Comparison of ENCODE assay signal across 7 cellular contexts in the genomic region with DNA sequence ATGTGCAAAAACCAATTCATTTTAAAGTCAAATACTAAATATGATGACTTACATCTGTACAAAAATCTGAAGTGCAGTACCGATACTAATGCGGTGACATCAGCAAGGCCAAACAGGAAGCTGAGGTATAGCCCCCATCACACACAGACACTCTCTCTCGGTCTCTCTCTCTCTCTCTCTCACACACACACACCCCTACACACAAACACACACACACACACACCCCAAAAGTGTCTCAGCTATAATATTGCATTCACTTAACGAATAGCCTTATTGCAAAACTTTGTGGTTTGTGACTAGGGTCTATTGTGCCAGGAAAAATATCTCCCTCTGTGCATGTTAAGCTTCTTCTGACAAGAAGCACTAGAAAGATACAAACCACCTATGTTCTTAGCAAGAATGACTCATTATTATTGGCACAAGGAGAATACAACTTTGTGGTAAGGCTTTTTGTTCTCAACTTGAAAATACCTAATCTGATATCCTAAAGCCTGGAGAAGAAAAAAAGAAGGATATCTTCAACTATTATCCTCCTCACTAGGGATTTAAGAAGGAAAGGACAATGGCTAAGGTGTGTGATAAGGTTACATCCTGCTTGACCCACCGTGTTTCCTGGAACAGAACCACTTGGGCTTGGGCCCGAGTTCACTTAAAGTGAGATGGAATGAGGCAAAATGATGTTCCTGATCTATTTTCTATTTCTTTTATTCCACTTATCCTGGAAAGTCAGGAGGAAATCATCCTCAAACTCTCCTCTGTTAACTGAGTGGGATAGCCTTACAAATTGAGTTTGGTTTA.
A peak's percentile ranks its signal among the peaks of the same experiment; 100 is the strongest.
DNase-seq lines count a peak whose midpoint lies in the region; ATAC-seq and TF ChIP-seq lines count a peak whose summit lies in the region.

No MANE protein-coding gene starts in this region.

- TF ChIP-seq EP300 in SK-N-SH (IDR thresholded peaks at IDR 0.05; ENCODE audit: borderline replicate concordance in 1 of 2, low read depth in 1 of 2, low read length in 1 of 2): peak; percentile 44 to 95

- TF ChIP-seq RAD21 in SK-N-SH (IDR thresholded peaks at IDR 0.05; ENCODE audit: low read length): no peak

- H4K20me1 ChIP-seq in SK-N-SH (ENCODE audit: insufficient read depth): no peaks in the 10 kb centered on the region

- WGBS in SK-N-SH (ENCODE audit: low lambda C conversion rate): 43% methylated on average over 6 of the region's 6 CpGs

- no peak for DNase-seq in SK-N-SH
- peak; percentile 83 for DNase-seq in brain microvascular endothelial cell
- no peak for DNase-seq in glutamatergic neuron
- no peak for DNase-seq in retina

- H3K4me3 Mint-ChIP-seq in glutamatergic neuron (ENCODE audit: unreplicated experiment): no peak overlapping the region

- H3K9me2 ChIP-seq in SK-N-SH: no peaks in the 10 kb centered on the region

- peak overlapping the region; percentile 19; the same call in 1 of the 2 replicates for H3K9ac ChIP-seq in SK-N-SH

- no peaks in the 10 kb centered on the region for H3K79me2 ChIP-seq in SK-N-SH (ENCODE audit: insufficient read depth)

- H3K36me3 ChIP-seq in SK-N-SH (replicated peaks in 1 of 2; ENCODE audit: control insufficient read depth in 1 of 2, insufficient read depth in 2 of 2, low read length in 1 of 2) (no peaks in the 10 kb centered on the region), brain microvascular endothelial cell (replicated peaks) (no peaks in the 10 kb centered on the region), neutrophil (peaks cover 8% of the 10 kb centered on the region)

- ATAC-seq in GM18873 (IDR thresholded peaks at IDR 0.05; ENCODE audit: low FRiP score, unreplicated experiment): peak; percentile 91
- ATAC-seq in HG02981 (IDR thresholded peaks at IDR 0.05; ENCODE audit: unreplicated experiment): peak; percentile 92

- no peaks in the 10 kb centered on the region for H3K36me3 Mint-ChIP-seq in glutamatergic neuron (ENCODE audit: unreplicated experiment)

- no peaks in the 10 kb centered on the region for H3K27me3 Mint-ChIP-seq in glutamatergic neuron (ENCODE audit: unreplicated experiment)

- POLR2A ChIA-PET in SK-N-SH (lab: Yijun Ruan, JAX): no interaction called here

- H2AFZ ChIP-seq in SK-N-SH (ENCODE audit: low read depth): 0 out of 2 replicates have a peak overlapping the region, but pooled peaks have one; percentile 8

- H3F3A ChIP-seq in SK-N-SH (replicated peaks; ENCODE audit: insufficient read depth): peaks cover 20% of the 10 kb centered on the region

- peak overlapping the region; percentile 86 to 88 for H3K27ac ChIP-seq in SK-N-SH (ENCODE audit: low read depth in 2 of 2, low read length in 1 of 2)
- H3K27ac ChIP-seq in brain microvascular endothelial cell: peak overlapping the region; percentile 34
- H3K27ac ChIP-seq in neutrophil: peak overlapping the region; percentile 69

- no peaks in the 10 kb centered on the region for H3K4me1 Mint-ChIP-seq in glutamatergic neuron (ENCODE audit: low read depth, unreplicated experiment)

- no peak overlapping the region for H3K27ac Mint-ChIP-seq in glutamatergic neuron (ENCODE audit: unreplicated experiment)

- no peaks in the 10 kb centered on the region for H3K27me3 ChIP-seq in SK-N-SH (ENCODE audit: insufficient read depth)
- H3K27me3 ChIP-seq in brain microvascular endothelial cell (replicated peaks): no peaks in the 10 kb centered on the region
- H3K27me3 ChIP-seq in neutrophil: no peaks in the 10 kb centered on the region

- H3K4me3 ChIP-seq in SK-N-SH (ENCODE audit: low read depth in 2 of 2, low read length in 1 of 2): no peak overlapping the region
- no peak overlapping the region for H3K4me3 ChIP-seq in brain microvascular endothelial cell (ENCODE audit: low read depth, low read length)
- H3K4me3 ChIP-seq in neutrophil (ENCODE audit: low read depth in 1 of 2, low read length in 1 of 2): peak overlapping the region; percentile 18 to 31

- H3K9me3 ChIP-seq in SK-N-SH (no peaks in the 10 kb centered on the region), neutrophil (no peaks in the 10 kb centered on the region)

- in situ Hi-C loops in brain microvascular endothelial cell (cut with HindIII; ENCODE audit: low pct_ligation_motif_present, low sequenced_read_pairs): no loop called here

- H3K4me2 ChIP-seq in SK-N-SH: peak overlapping the region; percentile 47

- no peak for TF ChIP-seq CTCF in SK-N-SH (IDR thresholded peaks at IDR 0.05)
- TF ChIP-seq CTCF in brain microvascular endothelial cell (IDR thresholded peaks at IDR 0.05; ENCODE audit: low read depth, low read length, missing control alignments): no peak
- no peak for TF ChIP-seq CTCF in neutrophil (IDR thresholded peaks at IDR 0.05)
- no peak for TF ChIP-seq CTCF in glutamatergic neuron (IDR thresholded peaks at IDR 0.05; ENCODE audit: partially characterized antibody, unreplicated experiment)

- H3K4me1 ChIP-seq in SK-N-SH (ENCODE audit: control insufficient read depth in 1 of 2, insufficient read depth in 2 of 2, low read depth in 1 of 2, low read length in 1 of 2): peaks cover 7% of the 10 kb centered on the region in 2 experiments; a peak in 2 of 4 replicates
- peaks cover 52 to 64% of the 10 kb centered on the region in 2 experiments for H3K4me1 ChIP-seq in neutrophil (ENCODE audit: control insufficient read depth in 1 of 2, insufficient read depth in 1 of 2, low read depth in 1 of 2, low read length in 1 of 2)

- H3K9me3 Mint-ChIP-seq in glutamatergic neuron (ENCODE audit: unreplicated experiment): no peaks in the 10 kb centered on the region

- CTCF ChIA-PET in SK-N-SH (lab: Yijun Ruan, JAX): interaction anchor here (0.7 kb wide), 1 partner anchor 634 kb away, joined by 3 read pairs; no protein-coding TSS in a partner anchor

TF ChIP-seq in SK-N-SH, 30 proteins besides CTCF, POLR2A, EP300 and RAD21 (continues in another document):
- TF ChIP-seq, protein P1, sequence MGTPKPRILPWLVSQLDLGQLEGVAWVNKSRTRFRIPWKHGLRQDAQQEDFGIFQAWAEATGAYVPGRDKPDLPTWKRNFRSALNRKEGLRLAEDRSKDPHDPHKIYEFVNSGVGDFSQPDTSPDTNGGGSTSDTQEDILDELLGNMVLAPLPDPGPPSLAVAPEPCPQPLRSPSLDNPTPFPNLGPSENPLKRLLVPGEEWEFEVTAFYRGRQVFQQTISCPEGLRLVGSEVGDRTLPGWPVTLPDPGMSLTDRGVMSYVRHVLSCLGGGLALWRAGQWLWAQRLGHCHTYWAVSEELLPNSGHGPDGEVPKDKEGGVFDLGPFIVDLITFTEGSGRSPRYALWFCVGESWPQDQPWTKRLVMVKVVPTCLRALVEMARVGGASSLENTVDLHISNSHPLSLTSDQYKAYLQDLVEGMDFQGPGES (IDR thresholded peaks at IDR 0.05; ENCODE audit: low read depth, low read length): no peak
- TF ChIP-seq NFIC (IDR thresholded peaks at IDR 0.05; ENCODE audit: borderline replicate concordance) (peak; percentile 99), SIN3A (IDR thresholded peaks at IDR 0.05; ENCODE audit: borderline replicate concordance, low read depth, low read length) (no peak), CHD2 (IDR thresholded peaks at IDR 0.05; ENCODE audit: low read length, partially characterized antibody) (no peak), GATA2 (CRISPR knock-in tag; IDR thresholded peaks at IDR 0.05) (no peak), EZH2phosphoT487 (IDR thresholded peaks at IDR 0.05; ENCODE audit: borderline replicate concordance, low read depth) (no peak), RCOR1 (IDR thresholded peaks at IDR 0.05; ENCODE audit: low read length) (no peak), TEAD4 (IDR thresholded peaks at IDR 0.05; ENCODE audit: borderline replicate concordance, insufficient read depth) (peak; percentile 92), MXI1 (IDR thresholded peaks at IDR 0.05; ENCODE audit: low read depth, low read length) (no peak), TCF12 (IDR thresholded peaks at IDR 0.05) (peak; percentile 99), TAF1 (IDR thresholded peaks at IDR 0.05; ENCODE audit: borderline replicate concordance, low read depth, low read length) (peak; percentile 21; the same call in 1 of the 2 replicates), ELF1 (IDR thresholded peaks at IDR 0.05) (no peak), POLR2AphosphoS5 (IDR thresholded peaks at IDR 0.05; ENCODE audit: low read depth, low read length) (peak; percentile 81; the same call in 1 of the 2 replicates)
- TF ChIP-seq, protein P2, sequence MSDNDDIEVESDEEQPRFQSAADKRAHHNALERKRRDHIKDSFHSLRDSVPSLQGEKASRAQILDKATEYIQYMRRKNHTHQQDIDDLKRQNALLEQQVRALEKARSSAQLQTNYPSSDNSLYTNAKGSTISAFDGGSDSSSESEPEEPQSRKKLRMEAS (IDR thresholded peaks at IDR 0.05; ENCODE audit: low read depth): peak; percentile 56; the same call in 1 of the 2 replicates
- TF ChIP-seq, protein P3, sequence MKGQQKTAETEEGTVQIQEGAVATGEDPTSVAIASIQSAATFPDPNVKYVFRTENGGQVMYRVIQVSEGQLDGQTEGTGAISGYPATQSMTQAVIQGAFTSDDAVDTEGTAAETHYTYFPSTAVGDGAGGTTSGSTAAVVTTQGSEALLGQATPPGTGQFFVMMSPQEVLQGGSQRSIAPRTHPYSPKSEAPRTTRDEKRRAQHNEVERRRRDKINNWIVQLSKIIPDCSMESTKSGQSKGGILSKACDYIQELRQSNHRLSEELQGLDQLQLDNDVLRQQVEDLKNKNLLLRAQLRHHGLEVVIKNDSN (IDR thresholded peaks at IDR 0.05; ENCODE audit: borderline replicate concordance, low read depth): no peak
- TF ChIP-seq, protein P4, sequence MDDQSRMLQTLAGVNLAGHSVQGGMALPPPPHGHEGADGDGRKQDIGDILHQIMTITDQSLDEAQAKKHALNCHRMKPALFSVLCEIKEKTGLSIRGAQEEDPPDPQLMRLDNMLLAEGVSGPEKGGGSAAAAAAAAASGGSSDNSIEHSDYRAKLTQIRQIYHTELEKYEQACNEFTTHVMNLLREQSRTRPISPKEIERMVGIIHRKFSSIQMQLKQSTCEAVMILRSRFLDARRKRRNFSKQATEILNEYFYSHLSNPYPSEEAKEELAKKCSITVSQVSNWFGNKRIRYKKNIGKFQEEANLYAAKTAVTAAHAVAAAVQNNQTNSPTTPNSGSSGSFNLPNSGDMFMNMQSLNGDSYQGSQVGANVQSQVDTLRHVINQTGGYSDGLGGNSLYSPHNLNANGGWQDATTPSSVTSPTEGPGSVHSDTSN (IDR thresholded peaks at IDR 0.05): peak; percentile 93

Comparison
In these comparisons a context has a peak if more than half of its experiments do, and no peak if none do; other contexts are left out.
1. H3K27ac ChIP-seq: peak in every context shown above with its lines; median percentile 87 in SK-N-SH; 69 in neutrophil; 34 in brain microvascular endothelial cell.
2. H3K4me3 ChIP-seq: peak in neutrophil (2 of 2); none in SK-N-SH (0 of 2) and brain microvascular endothelial cell (single experiment).